11 cellular contexts compared by ENCODE assay signal in the genomic region with DNA sequence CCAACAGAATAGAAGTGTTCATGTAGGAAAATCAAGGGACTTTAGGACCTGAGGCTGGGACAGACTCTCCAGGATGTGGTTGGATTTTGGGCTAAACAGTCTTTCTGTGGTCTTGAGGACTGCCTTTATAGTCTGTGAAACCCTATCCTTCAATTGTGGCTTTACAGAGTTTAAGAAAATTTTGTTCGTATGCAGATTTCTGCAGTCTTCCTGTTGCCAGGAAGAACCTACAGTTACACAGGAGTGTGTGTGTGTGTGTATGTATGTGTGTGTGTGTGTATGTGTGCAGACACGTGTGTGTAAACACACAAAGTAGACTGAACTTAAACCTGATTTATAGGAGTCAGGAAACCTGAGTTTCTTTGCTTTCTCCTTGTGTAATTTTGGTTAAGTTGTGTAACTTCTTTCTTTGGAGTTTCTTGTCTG. TPM values are rescaled to one million over a fixed set of nuclear protein-coding genes. Genes with fewer than 3 reads are reported as not detected.
A peak's percentile ranks its signal among the peaks of the same experiment; 100 is the strongest.
DNase-seq lines count a peak whose midpoint lies in the region; ATAC-seq and TF ChIP-seq lines count a peak whose summit lies in the region.
"Had no signal": no experiment of that assay in that cellular context is flagged by ENCODE, and none has a peak within 500 bp of the region (broad histone marks: within the 10 kb centered on the region; RNA-seq: fewer than 3 reads in every experiment).

No MANE protein-coding gene starts in this region.

- H3K27me3 ChIP-seq in IMR-90 (ENCODE audit: control insufficient read depth, insufficient read depth, low read length), result no peaks in the 10 kb centered on the region

- H2AK5ac ChIP-seq in IMR-90 (ENCODE audit: low read depth, low read length), result peak overlapping the region; percentile 27; the same call in 1 of the 2 replicates

- no peak overlapping the region for H3K4ac ChIP-seq in IMR-90 (ENCODE audit: low read depth, low read length)

- TF ChIP-seq CTCF in IMR-90 (conservative IDR thresholded peaks at IDR 0.05; ENCODE audit: low read depth, low read length) (no peak), astrocyte of the cerebellum (IDR thresholded peaks at IDR 0.05; ENCODE audit: low read depth, low read length, missing control alignments) (no peak)

- POLR2A ChIA-PET in IMR-90 (lab: Charles Lee; ENCODE audit: unreplicated experiment), result no interaction called here

- DNase-seq in NCI-H2196 (lab: John Stamatoyannopoulos, UW; ENCODE audit: unreplicated experiment), result peak; percentile 18
- no peak for DNase-seq in NCI-H2196 treated with DMSO at 0.1 percent for 48 hours (lab: John Stamatoyannopoulos, UW; ENCODE audit: unreplicated experiment)
- DNase-seq in IMR-90, result peak; percentile 74
- peak; percentile 78 for DNase-seq in astrocyte of the cerebellum (ENCODE audit: low read depth)
- peak; percentile 49 for DNase-seq in skeletal muscle cell (ENCODE audit: low read depth)
- no peak for DNase-seq in T1000 (lab: John Stamatoyannopoulos, UW)
- no peak for DNase-seq in ACHN
- DNase-seq in 8988T, result no peak

- H2BK20ac ChIP-seq in IMR-90 (ENCODE audit: low read depth, low read length), result no peak overlapping the region

- H3K9me1 ChIP-seq in IMR-90 (ENCODE audit: insufficient read depth, low read length), result peaks cover 6% of the 10 kb centered on the region

- H3K36me3 ChIP-seq in IMR-90 (ENCODE audit: control insufficient read depth, insufficient read depth, low read length), result no peaks in the 10 kb centered on the region
- H3K36me3 ChIP-seq: thoracic aorta had no signal

- CTCF ChIA-PET in IMR-90 (lab: Yijun Ruan, JAX), result no interaction called here

- in situ Hi-C loops in IMR-90 (cut with MboI; ENCODE audit: low sequenced_read_pairs) (no loop called here), astrocyte of the cerebellum (cut with HindIII; ENCODE audit: low sequenced_read_pairs) (no loop called here), ACHN (cut with HindIII; ENCODE audit: low pct_ligation_motif_present, low pct_unique_long_range_greater_than_20kb, low sequenced_read_pairs) (no loop called here)

- no peak overlapping the region for H3K27ac ChIP-seq in IMR-90 (ENCODE audit: insufficient read depth, low read length)
- H3K27ac ChIP-seq: A549, thoracic aorta had no signal

- no peak for TF ChIP-seq POLR2A in IMR-90 (IDR thresholded peaks at IDR 0.05; ENCODE audit: low read depth, low read length)

- BruUV-seq in IMR-90 (replicated peaks; lab: Mats Ljungman, UMichigan), result no TSS peak

- H3K56ac ChIP-seq in IMR-90 (ENCODE audit: extremely low read depth, insufficient read depth, low read length), result no peak overlapping the region

- dilution Hi-C loops in IMR-90 (cut with HindIII; ENCODE audit: low sequenced_read_pairs, unreplicated experiment), result no loop called here

- intact Hi-C loops in IMR-90 (cut with micrococcal nuclease), result no loop called here

- peak overlapping the region; percentile 65; the same call in 1 of the 2 replicates for H3K9ac ChIP-seq in IMR-90 (ENCODE audit: low read depth, low read length)

- peak; percentile 73 for ATAC-seq in IMR-90 (ENCODE audit: low read depth)
- ATAC-seq: A549 had no signal

- peak overlapping the region in 1 of 2 experiments; percentile 59; a peak in 1 of 4 replicates for H4K8ac ChIP-seq in IMR-90 (ENCODE audit: low read depth in 2 of 2, low read length in 2 of 2)

- peak overlapping the region; percentile 60 for H2BK5ac ChIP-seq in IMR-90 (ENCODE audit: low read depth, low read length, poor library complexity, severe bottlenecking)

- no peaks in the 10 kb centered on the region for H3K9me3 ChIP-seq in IMR-90 (ENCODE audit: control insufficient read depth, insufficient read depth, low read length)
- H3K9me3 ChIP-seq: A549, thoracic aorta had no signal

- no peak for TF ChIP-seq RAD21 in IMR-90 (IDR thresholded peaks at IDR 0.05; ENCODE audit: low read length)

- peaks cover 15% of the 10 kb centered on the region for H3K4me1 ChIP-seq in IMR-90 (ENCODE audit: control insufficient read depth, insufficient read depth, low read length)

- H2AFZ ChIP-seq in IMR-90 (replicated peaks; ENCODE audit: low read length, poor library complexity), result no peak overlapping the region

- H3K4me3 ChIP-seq in IMR-90 (ENCODE audit: insufficient read depth, low read depth, low read length) (no peak overlapping the region), astrocyte of the cerebellum (ENCODE audit: low read depth, low read length) (no peak overlapping the region), skeletal muscle cell (ENCODE audit: low read depth, low read length) (no peak overlapping the region)
- H3K4me3 ChIP-seq: A549, lung, thoracic aorta had no signal

- no peak overlapping the region; the same call in 1 of the 2 replicates for H3K18ac ChIP-seq in IMR-90 (ENCODE audit: low read depth, low read length)

- H3K4me2 ChIP-seq in IMR-90 (ENCODE audit: low read depth, low read length), result peak overlapping the region; percentile 69
- H3K4me2 ChIP-seq: A549 had no signal

- H3K79me1 ChIP-seq in IMR-90 (ENCODE audit: low read depth in 1 of 2, low read length in 2 of 2), result peaks cover 3 to 46% of the 10 kb centered on the region in 2 experiments; a peak in 2 of 4 replicates

- H3K23ac ChIP-seq in IMR-90 (ENCODE audit: low read depth, low read length), result no peak overlapping the region

- H2BK120ac ChIP-seq in IMR-90 (ENCODE audit: low read depth, low read length), result no peak overlapping the region

- H2BK15ac ChIP-seq in IMR-90 (ENCODE audit: low read depth, low read length), result no peak overlapping the region

- WGBS in IMR-90 (ENCODE audit: extremely low coverage in 2 of 2, insufficient read length in 1 of 2), 2 experiments, result 0% methylated on average over 1 of the region's 2 CpGs; no CpG with 5 or more reads in 1 of the 2 experiments

- no peak overlapping the region for H4K91ac ChIP-seq in IMR-90 (ENCODE audit: insufficient read depth, low read depth, low read length)

- peaks cover 39% of the 10 kb centered on the region for H4K20me1 ChIP-seq in IMR-90 (ENCODE audit: insufficient read depth, low read length)

- no peak overlapping the region for H4K5ac ChIP-seq in IMR-90 (ENCODE audit: low read depth, low read length)

- H3K14ac ChIP-seq in IMR-90 (replicated peaks; ENCODE audit: low read depth, low read length), result peak overlapping the region; percentile 45; the same call in 1 of the 2 replicates

- H2AK9ac ChIP-seq in IMR-90 (replicated peaks; ENCODE audit: low read depth, low read length, poor library complexity), result no peak overlapping the region

TF ChIP-seq in IMR-90, 13 proteins besides CTCF, POLR2A, EP300 and RAD21:
- peak; percentile 50; the same call in 1 of the 2 replicates for TF ChIP-seq CEBPB (IDR thresholded peaks at IDR 0.05; ENCODE audit: low read depth, low read length)
- TF ChIP-seq MXI1 (IDR thresholded peaks at IDR 0.05; ENCODE audit: borderline replicate concordance, low read depth, low read length), result no peak

RNA-seq across cellular contexts. Expression of a gene that starts 22.8 kb away (rescaled TPM):
- total RNA-seq in IMR-90 (2012; rRNA removed), result 297 and 467 TPM in 2 replicates
- polyA plus RNA-seq in IMR-90 (2012; rRNA removed), result 82.8 and 89.0 TPM in 2 replicates
- polyA plus RNA-seq in IMR-90 (2012; cell fraction: cytosol; rRNA removed), result 23.2 and 34.7 TPM in 2 replicates
- 11.9 and 86.4 TPM in 2 replicates for polyA plus RNA-seq in IMR-90 (2012; cell fraction: nucleus; rRNA removed; ENCODE audit: low replicate concordance)

Comparison
In these comparisons a context has a peak if more than half of its experiments do, and no peak if none do; other contexts are left out.
1. DNase-seq: peak in NCI-H2196 (single experiment), IMR-90 (single experiment), astrocyte of the cerebellum (single experiment) and skeletal muscle cell (single experiment); none in NCI-H2196 treated with DMSO at 0.1 percent for 48 hours (single experiment), T1000 (single experiment), ACHN (single experiment) and 8988T (single experiment).